ENCODE assay signal across 14 cellular contexts in genomic region chrX:16278927-16279326, GRCh38.
DNase-seq lines count a peak whose midpoint lies in the region; ATAC-seq and TF ChIP-seq lines count a peak whose summit lies in the region.
"Had no signal": no experiment of that assay in that cellular context is flagged by ENCODE, and none has a peak within 500 bp of the region (broad histone marks: within the 10 kb centered on the region; RNA-seq: fewer than 3 reads in every experiment).

No MANE protein-coding gene starts in this region.

- H3K4me1 ChIP-seq in BE2C (no peaks in the 10 kb centered on the region), colonic mucosa (no peaks in the 10 kb centered on the region)
- H3K4me1 ChIP-seq: gastroesophageal sphincter, upper lobe of left lung had no signal

- intact Hi-C loops in colonic mucosa (cut with DNase I): no loop called here

- H3K36me3 ChIP-seq in BE2C: no peaks in the 10 kb centered on the region
- H3K36me3 ChIP-seq in colonic mucosa: no peaks in the 10 kb centered on the region
- H3K36me3 ChIP-seq: gastroesophageal sphincter, upper lobe of left lung had no signal

- H3K9me3 ChIP-seq in BE2C: no peaks in the 10 kb centered on the region
- H3K9me3 ChIP-seq in colonic mucosa: no peaks in the 10 kb centered on the region
- H3K9me3 ChIP-seq: gastroesophageal sphincter, upper lobe of left lung had no signal

- no peak for ATAC-seq in GM21423 (IDR thresholded peaks at IDR 0.05; ENCODE audit: unreplicated experiment)
- ATAC-seq: gastroesophageal sphincter had no signal

- TF ChIP-seq CTCF in BE2C (IDR thresholded peaks at IDR 0.05; ENCODE audit: low read depth, low read length) (no peak; the same call in 1 of the 2 replicates), colonic mucosa (IDR thresholded peaks at IDR 0.05) (no peak)

- H3K27ac ChIP-seq in colonic mucosa: no peak overlapping the region
- H3K27ac ChIP-seq: gastroesophageal sphincter, upper lobe of left lung had no signal

- no peak overlapping the region for H3K9ac ChIP-seq in colonic mucosa (ENCODE audit: low read depth in 2 of 2, low read length in 2 of 2)

- H3K4me3 ChIP-seq in BE2C (ENCODE audit: low read depth, low read length) (no peak overlapping the region), colonic mucosa (no peak overlapping the region)
- H3K4me3 ChIP-seq: gastroesophageal sphincter, upper lobe of left lung had no signal

- no peaks in the 10 kb centered on the region for H3K27me3 ChIP-seq in BE2C
- H3K27me3 ChIP-seq in colonic mucosa: no peaks in the 10 kb centered on the region
- H3K27me3 ChIP-seq: gastroesophageal sphincter, upper lobe of left lung had no signal

- peak; percentile 4 for DNase-seq in NCI-H510A treated with DMSO at 0.1 percent for 48 hours (lab: John Stamatoyannopoulos, UW)
- DNase-seq in NCI-H510A (lab: John Stamatoyannopoulos, UW): no peak
- peak; percentile 4 for DNase-seq in BE2C
- peak; percentile 5 for DNase-seq in NAMALWA (ENCODE audit: low spot score)
- DNase-seq in colonic mucosa: peak; percentile 18
- DNase-seq in T-helper 9 cell: no peak
- no peak for DNase-seq in middle frontal gyrus (ENCODE audit: extremely low spot score, low spot score)
- DNase-seq: ACHN; activated naive CD8-positive, alpha-beta T cell treated with anti-CD3 and anti-CD28 coated beads, Interleukin-2, amount 10 ng/mL, durations not matched to agents 7 days and 5 days; CD8-positive, alpha-beta memory T cell; retina; upper lobe of left lung had no signal

Comparison
In these comparisons a context has a peak if more than half of its experiments do, and no peak if none do; other contexts are left out.
1. DNase-seq: peak in NCI-H510A treated with DMSO at 0.1 percent for 48 hours (single experiment), BE2C (single experiment), NAMALWA (single experiment) and colonic mucosa (single experiment); none in NCI-H510A (single experiment), T-helper 9 cell (single experiment) and middle frontal gyrus (single experiment).